Comparison of ENCODE assay signal across 13 cellular contexts in the genomic region with DNA sequence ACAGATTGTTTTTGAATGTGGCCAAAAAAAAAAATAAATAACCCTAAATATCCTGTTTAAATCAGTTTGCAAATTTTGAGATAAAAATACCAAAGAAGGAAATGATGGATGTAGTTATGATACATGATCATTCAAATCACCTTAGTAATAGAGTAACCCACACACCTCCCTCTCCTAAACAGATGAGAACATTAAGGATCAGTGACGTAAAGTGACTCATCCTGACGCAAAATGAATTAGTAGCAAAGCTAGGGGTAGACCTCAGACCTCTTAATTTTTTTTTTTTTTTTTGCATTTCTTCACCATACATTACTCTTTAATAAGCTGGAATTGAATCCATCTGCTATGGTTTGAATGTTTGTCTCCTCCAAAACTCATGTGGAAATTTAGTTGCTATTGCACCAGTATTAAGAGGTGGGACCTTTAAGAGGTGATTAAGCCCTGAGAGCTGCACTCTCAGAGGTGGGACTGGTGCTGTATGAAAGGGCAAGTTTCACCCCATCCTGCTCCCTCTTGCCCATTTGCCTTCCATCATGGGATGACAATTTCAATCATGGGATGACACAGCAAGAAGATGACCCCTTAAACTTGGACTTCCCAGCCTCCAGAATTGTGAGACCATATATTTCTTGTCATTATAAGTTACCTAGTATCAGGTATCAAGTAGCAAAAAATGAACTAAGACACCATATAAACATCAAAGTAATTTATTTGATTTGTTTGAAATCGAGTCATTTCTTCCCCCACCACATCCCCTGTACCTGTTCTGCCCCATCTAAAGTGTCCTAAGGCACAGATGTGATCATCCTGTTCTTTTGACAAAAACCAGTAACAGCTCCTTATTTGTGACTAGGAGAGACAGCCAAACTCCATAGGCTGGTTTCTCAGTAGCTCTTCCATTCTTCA.
DNase-seq lines count a peak whose midpoint lies in the region; ATAC-seq and TF ChIP-seq lines count a peak whose summit lies in the region.
"Had no signal": no experiment of that assay in that cellular context is flagged by ENCODE, and none has a peak within 500 bp of the region (broad histone marks: within the 10 kb centered on the region; RNA-seq: fewer than 3 reads in every experiment).

No MANE protein-coding gene starts in this region.

- H3K27me3 Mint-ChIP-seq in T-helper 17 cell (peaks cover 4% of the 10 kb centered on the region), WTC11 (ENCODE audit: low read depth) (no peaks in the 10 kb centered on the region; the same call in 1 of the 2 replicates)
- no peaks in the 10 kb centered on the region for H3K27me3 Mint-ChIP-seq in CD4-positive, alpha-beta T cell

- DNase-seq in ELR (ENCODE audit: low read depth) (peak; percentile 92), T-helper 17 cell (no peak), fibroblast of peridontal ligament (ENCODE audit: extremely low read depth) (peak; percentile 79), WTC11 (ENCODE audit: low spot score) (no peak)
- DNase-seq in stimulated activated CD4-positive, alpha-beta T cell treated with anti-CD3 and anti-CD28 coated beads, Interleukin-4, amount 100 ng/mL, for 4 hours = no peak
- no peak for DNase-seq in CD4-positive, alpha-beta T cell
- DNase-seq: activated naive CD4-positive, alpha-beta T cell; AML-193; NCI-H446 treated with DMSO at 0.1 percent for 48 hours; substantia nigra had no signal

- no peaks in the 10 kb centered on the region for H3K4me1 Mint-ChIP-seq in T-helper 17 cell
- peaks cover 12% of the 10 kb centered on the region for H3K4me1 Mint-ChIP-seq in WTC11
- no peaks in the 10 kb centered on the region for H3K4me1 Mint-ChIP-seq in CD4-positive, alpha-beta T cell (ENCODE audit: low read depth)

- TF ChIP-seq CTCF in WTC11 (IDR thresholded peaks at IDR 0.05) = no peak
- TF ChIP-seq CTCF in CD4-positive, alpha-beta T cell (IDR thresholded peaks at IDR 0.05) = no peak

- peaks cover 2% of the 10 kb centered on the region for H3K36me3 Mint-ChIP-seq in T-helper 17 cell (ENCODE audit: low read depth)
- no peaks in the 10 kb centered on the region for H3K36me3 Mint-ChIP-seq in WTC11
- no peaks in the 10 kb centered on the region for H3K36me3 Mint-ChIP-seq in CD4-positive, alpha-beta T cell (ENCODE audit: low read depth)

- H3K27me3 ChIP-seq in ACC112 (ENCODE audit: insufficient read depth, low read length) = no peaks in the 10 kb centered on the region
- H3K27me3 ChIP-seq in CD4-positive, alpha-beta T cell (ENCODE audit: control insufficient read depth, insufficient read depth, low read length) = no peaks in the 10 kb centered on the region

- no peak overlapping the region for H3K4me3 ChIP-seq in ACC112 (ENCODE audit: low read depth, low read length)
- H3K4me3 ChIP-seq: SK-N-MC had no signal

- CTCF ChIA-PET in WTC11 (lab: Charles Lee) = interaction anchor here (0.7 to 1.0 kb wide), 3 partner anchors 10 to 1530 kb away, joined by 3 to 4 read pairs (median 3); no protein-coding TSS in a partner anchor
- CTCF ChIA-PET in CD4-positive, alpha-beta T cell (lab: Charles Lee) = interaction anchor here (0.9 to 1.4 kb wide), 3 partner anchors 14 to 378 kb away, joined by 3 to 9 read pairs (median 3); no protein-coding TSS in a partner anchor

- no peak overlapping the region for H2AFZ ChIP-seq in ACC112 (ENCODE audit: low read length, unreplicated experiment)

- peak overlapping the region; percentile 67 for H3K27ac ChIP-seq in ACC112 (ENCODE audit: low read depth, low read length)
- H3K27ac ChIP-seq in CD4-positive, alpha-beta T cell (ENCODE audit: low read depth, low read length) = no peak overlapping the region
- H3K27ac ChIP-seq: SK-N-MC had no signal

- no peaks in the 10 kb centered on the region for H3K9me3 ChIP-seq in T-helper 17 cell (ENCODE audit: control insufficient read depth, low read length, poor library complexity, severe bottlenecking)
- no peaks in the 10 kb centered on the region for H3K9me3 ChIP-seq in CD4-positive, alpha-beta T cell (ENCODE audit: control insufficient read depth, low read length)

- ATAC-seq in T-helper 17 cell (no peak), WTC11 (no peak), GM18867 (IDR thresholded peaks at IDR 0.05; ENCODE audit: unreplicated experiment) (no peak)
- ATAC-seq in CD4-positive, alpha-beta T cell (ENCODE audit: poor library complexity) = no peak

- H3K27ac Mint-ChIP-seq in T-helper 17 cell = peak overlapping the region; percentile 16
- no peak overlapping the region for H3K27ac Mint-ChIP-seq in WTC11
- H3K27ac Mint-ChIP-seq in CD4-positive, alpha-beta T cell = no peak overlapping the region

- H3K79me2 ChIP-seq in ACC112 (ENCODE audit: control insufficient read depth, insufficient read depth, low read length, unreplicated experiment) = no peaks in the 10 kb centered on the region

- POLR2A ChIA-PET in WTC11 (lab: Charles Lee) = no interaction called here
- POLR2A ChIA-PET in CD4-positive, alpha-beta T cell (lab: Charles Lee) = no interaction called here

- H3K36me3 ChIP-seq in ACC112 (ENCODE audit: insufficient read depth, low read length) = no peaks in the 10 kb centered on the region

- H3K4me3 Mint-ChIP-seq in T-helper 17 cell (no peak overlapping the region), WTC11 (no peak overlapping the region)
- H3K4me3 Mint-ChIP-seq in CD4-positive, alpha-beta T cell = no peak overlapping the region

- H3K9me3 Mint-ChIP-seq in WTC11 = peaks cover 10% of the 10 kb centered on the region
- H3K9me3 Mint-ChIP-seq in CD4-positive, alpha-beta T cell = no peaks in the 10 kb centered on the region

- intact Hi-C loops in CD4-positive, alpha-beta T cell (cut with DNase I, micrococcal nuclease) = no loop called here

- peaks cover 19% of the 10 kb centered on the region for H3K4me1 ChIP-seq in ACC112 (ENCODE audit: control insufficient read depth, insufficient read depth, low read length, unreplicated experiment)

TF ChIP-seq in WTC11, 78 proteins besides CTCF, POLR2A, EP300 and RAD21 (continues in another document):
- TF ChIP-seq PRDM15 (CRISPR knock-in tag; IDR thresholded peaks at IDR 0.05) (no peak), CREM (CRISPR knock-in tag; IDR thresholded peaks at IDR 0.05) (no peak)
- TF ChIP-seq, protein P1, sequence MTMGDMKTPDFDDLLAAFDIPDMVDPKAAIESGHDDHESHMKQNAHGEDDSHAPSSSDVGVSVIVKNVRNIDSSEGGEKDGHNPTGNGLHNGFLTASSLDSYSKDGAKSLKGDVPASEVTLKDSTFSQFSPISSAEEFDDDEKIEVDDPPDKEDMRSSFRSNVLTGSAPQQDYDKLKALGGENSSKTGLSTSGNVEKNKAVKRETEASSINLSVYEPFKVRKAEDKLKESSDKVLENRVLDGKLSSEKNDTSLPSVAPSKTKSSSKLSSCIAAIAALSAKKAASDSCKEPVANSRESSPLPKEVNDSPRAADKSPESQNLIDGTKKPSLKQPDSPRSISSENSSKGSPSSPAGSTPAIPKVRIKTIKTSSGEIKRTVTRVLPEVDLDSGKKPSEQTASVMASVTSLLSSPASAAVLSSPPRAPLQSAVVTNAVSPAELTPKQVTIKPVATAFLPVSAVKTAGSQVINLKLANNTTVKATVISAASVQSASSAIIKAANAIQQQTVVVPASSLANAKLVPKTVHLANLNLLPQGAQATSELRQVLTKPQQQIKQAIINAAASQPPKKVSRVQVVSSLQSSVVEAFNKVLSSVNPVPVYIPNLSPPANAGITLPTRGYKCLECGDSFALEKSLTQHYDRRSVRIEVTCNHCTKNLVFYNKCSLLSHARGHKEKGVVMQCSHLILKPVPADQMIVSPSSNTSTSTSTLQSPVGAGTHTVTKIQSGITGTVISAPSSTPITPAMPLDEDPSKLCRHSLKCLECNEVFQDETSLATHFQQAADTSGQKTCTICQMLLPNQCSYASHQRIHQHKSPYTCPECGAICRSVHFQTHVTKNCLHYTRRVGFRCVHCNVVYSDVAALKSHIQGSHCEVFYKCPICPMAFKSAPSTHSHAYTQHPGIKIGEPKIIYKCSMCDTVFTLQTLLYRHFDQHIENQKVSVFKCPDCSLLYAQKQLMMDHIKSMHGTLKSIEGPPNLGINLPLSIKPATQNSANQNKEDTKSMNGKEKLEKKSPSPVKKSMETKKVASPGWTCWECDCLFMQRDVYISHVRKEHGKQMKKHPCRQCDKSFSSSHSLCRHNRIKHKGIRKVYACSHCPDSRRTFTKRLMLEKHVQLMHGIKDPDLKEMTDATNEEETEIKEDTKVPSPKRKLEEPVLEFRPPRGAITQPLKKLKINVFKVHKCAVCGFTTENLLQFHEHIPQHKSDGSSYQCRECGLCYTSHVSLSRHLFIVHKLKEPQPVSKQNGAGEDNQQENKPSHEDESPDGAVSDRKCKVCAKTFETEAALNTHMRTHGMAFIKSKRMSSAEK (CRISPR knock-in tag; IDR thresholded peaks at IDR 0.05; ENCODE audit: borderline replicate concordance) = no peak

Comparison
In these comparisons a context has a peak if more than half of its experiments do, and no peak if none do; other contexts are left out.
1. DNase-seq: peak in ELR (single experiment) and fibroblast of peridontal ligament (single experiment); none in T-helper 17 cell (0 of 3), WTC11 (single experiment), stimulated activated CD4-positive, alpha-beta T cell treated with anti-CD3 and anti-CD28 coated beads, Interleukin-4, amount 100 ng/mL, for 4 hours (0 of 2) and CD4-positive, alpha-beta T cell (0 of 10).